Comparison of ENCODE assay signal across 24 cellular contexts in genomic region chr3:138461246-138461645, GRCh38. TPM values are rescaled to one million over a fixed set of nuclear protein-coding genes. Genes with fewer than 3 reads are reported as not detected.
DNase-seq lines count a peak whose midpoint lies in the region; ATAC-seq and TF ChIP-seq lines count a peak whose summit lies in the region.
"Had no signal": no experiment of that assay in that cellular context is flagged by ENCODE, and none has a peak within 500 bp of the region (broad histone marks: within the 10 kb centered on the region; RNA-seq: fewer than 3 reads in every experiment).

No MANE protein-coding gene starts in this region.

- H3K9me2 ChIP-seq in GM23248 (ENCODE audit: insufficient read depth), result no peaks in the 10 kb centered on the region
- H3K9me2 ChIP-seq in hepatocyte (replicated peaks; ENCODE audit: insufficient read depth), result no peaks in the 10 kb centered on the region

- H3K9ac ChIP-seq in GM23248, result no peak overlapping the region
- H3K9ac ChIP-seq: parathyroid adenoma had no signal

- H3K4me3 ChIP-seq in GM23248, result no peak overlapping the region
- H3K4me3 ChIP-seq in hepatocyte, result no peak overlapping the region
- H3K4me3 ChIP-seq in testis, result no peak overlapping the region
- no peak overlapping the region for H3K4me3 ChIP-seq in prostate gland
- H3K4me3 ChIP-seq: adrenal gland, cardiac muscle cell, thyroid gland had no signal

- H3K4me2 ChIP-seq in GM23248 (ENCODE audit: unreplicated experiment) (no peak overlapping the region), hepatocyte (no peak overlapping the region)

- H3K27ac ChIP-seq in GM23248 (no peak overlapping the region), hepatocyte (no peak overlapping the region), testis (no peak overlapping the region), prostate gland (no peak overlapping the region)
- H3K27ac ChIP-seq: adrenal gland, cardiac muscle cell, parathyroid adenoma, thyroid gland had no signal

- H4K20me1 ChIP-seq in GM23248 (ENCODE audit: insufficient read depth) (no peaks in the 10 kb centered on the region), hepatocyte (ENCODE audit: insufficient read depth, poor library complexity, severe bottlenecking) (no peaks in the 10 kb centered on the region)

- H2AFZ ChIP-seq in GM23248 (no peak overlapping the region), hepatocyte (no peak overlapping the region)
- H2AFZ ChIP-seq: parathyroid adenoma had no signal

- peak; percentile 78 for DNase-seq in GM23248
- peak; percentile 77 for DNase-seq in NCI-H226
- peak; percentile 3 for DNase-seq in hepatocyte (ENCODE audit: low spot score)
- DNase-seq in renal cortical epithelial cell (ENCODE audit: low read depth), result peak; percentile 56
- no peak for DNase-seq in testis
- DNase-seq in prostate gland (ENCODE audit: low spot score), result no peak
- DNase-seq: activated effector memory CD4-positive, alpha-beta T cell treated with Interleukin-2 at 50 U/mL for 16 hours; BE2C; dermis blood vessel endothelial cell; DND-41; Kasumi-1; kidney; mesendoderm; natural killer cell; NCI-H1105 treated with DMSO at 0.1 percent for 48 hours; NCI-H526; stimulated activated CD4-positive, alpha-beta T cell treated with anti-CD3 and anti-CD28 coated beads, Interleukin-1b, Interleukin-23, amount 100 ng/mL, for 48 hours; stimulated activated naive CD4-positive, alpha-beta T cell treated with Interleukin-2 at 50 U/mL for 16 hours had no signal

- H3K27me3 ChIP-seq in GM23248 (replicated peaks; ENCODE audit: insufficient read depth) (no peaks in the 10 kb centered on the region), hepatocyte (no peaks in the 10 kb centered on the region), testis (no peaks in the 10 kb centered on the region), prostate gland (replicated peaks; ENCODE audit: insufficient read depth) (no peaks in the 10 kb centered on the region)
- H3K27me3 ChIP-seq: BE2C, cardiac muscle cell, thyroid gland had no signal

- 45 to 64% methylated on average over 5 of the region's 5 CpGs for WGBS in GM23248 (ENCODE audit: low coverage in 1 of 2, low lambda C conversion rate in 2 of 2, missing lambda C conversion rate in 2 of 2), 2 experiments
- 71% methylated on average over 5 of the region's 5 CpGs for WGBS in hepatocyte (ENCODE audit: low lambda C conversion rate, missing lambda C conversion rate)
- WGBS in testis, 2 donors, result 71 to 74% methylated on average over 3 to 5 of the region's 5 CpGs
- 51% methylated on average over 5 of the region's 5 CpGs for WGBS in prostate gland

- no peak for ATAC-seq in HG03442 (IDR thresholded peaks at IDR 0.05; ENCODE audit: unreplicated experiment)
- ATAC-seq: natural killer cell had no signal

- H3K9me3 ChIP-seq in GM23248 (ENCODE audit: low read depth), result no peaks in the 10 kb centered on the region
- no peaks in the 10 kb centered on the region for H3K9me3 ChIP-seq in hepatocyte (ENCODE audit: low read depth)
- no peaks in the 10 kb centered on the region for H3K9me3 ChIP-seq in testis
- H3K9me3 ChIP-seq in prostate gland, result no peaks in the 10 kb centered on the region
- H3K9me3 ChIP-seq: adrenal gland, BE2C, Caco-2, thyroid gland had no signal

- TF ChIP-seq CTCF in hepatocyte (IDR thresholded peaks at IDR 0.05; ENCODE audit: poor library complexity), result no peak
- no peak for TF ChIP-seq CTCF in testis (IDR thresholded peaks at IDR 0.05)
- TF ChIP-seq CTCF in prostate gland (IDR thresholded peaks at IDR 0.05), result no peak

- peaks cover 8% of the 10 kb centered on the region; the same call in 1 of the 2 replicates for H3K4me1 ChIP-seq in GM23248 (ENCODE audit: insufficient read depth)
- no peaks in the 10 kb centered on the region for H3K4me1 ChIP-seq in hepatocyte (ENCODE audit: insufficient read depth)
- H3K4me1 ChIP-seq in testis, result no peaks in the 10 kb centered on the region
- H3K4me1 ChIP-seq in prostate gland (replicated peaks), result no peaks in the 10 kb centered on the region
- H3K4me1 ChIP-seq: adrenal gland, BE2C, Caco-2, parathyroid adenoma had no signal

- H3F3A ChIP-seq in GM23248 (ENCODE audit: insufficient read depth), result no peaks in the 10 kb centered on the region

- no peak for TF ChIP-seq POLR2A in testis (IDR thresholded peaks at IDR 0.05)
- TF ChIP-seq POLR2A in prostate gland (IDR thresholded peaks at IDR 0.05), result no peak

- in situ Hi-C loops in GM23248 (cut with MboI), result loop anchor here (25.0 kb wide), 1 partner anchor 451 kb away; no protein-coding TSS in a partner anchor

- intact Hi-C loops in testis (cut with DNase I; ENCODE audit: low total_unique reads), result no loop called here
- intact Hi-C loops in prostate gland (cut with DNase I), result no loop called here

- H3K36me3 ChIP-seq in GM23248 (ENCODE audit: low read depth) (no peaks in the 10 kb centered on the region), hepatocyte (replicated peaks; ENCODE audit: insufficient read depth, low read depth) (no peaks in the 10 kb centered on the region), testis (ENCODE audit: low read depth, missing control alignments) (no peaks in the 10 kb centered on the region), prostate gland (no peaks in the 10 kb centered on the region)
- H3K36me3 ChIP-seq: adrenal gland, BE2C, cardiac muscle cell, thyroid gland had no signal

- H3K79me2 ChIP-seq in GM23248 (ENCODE audit: insufficient read depth) (no peaks in the 10 kb centered on the region), hepatocyte (no peaks in the 10 kb centered on the region)
- H3K79me2 ChIP-seq: parathyroid adenoma had no signal

RNA-seq across cellular contexts. Expression of gene ESYT3, which starts 26.8 kb away (rescaled TPM):
- 0.63 and 1.3 TPM in 2 replicates for total RNA-seq in GM23248 (2014; rRNA removed; shearing (Covaris generic))
- 0.38 and 0.48 TPM in 2 replicates for polyA plus RNA-seq in GM23248 (2016; fragmentation: Nextera tagmentation; extraction: Ambion mirVana)
- 0.60 and 1.1 TPM in 2 replicates for total RNA-seq in hepatocyte
- polyA plus RNA-seq in hepatocyte, result 0.47 TPM in 1 of 2 replicates, not detected in the other
- total RNA-seq in renal cortical epithelial cell, result 1.2 and 2.3 TPM in 2 replicates
- 1 to 10 TPM; 5.2 to 5.4 TPM for total RNA-seq in testis
- polyA plus RNA-seq in testis (ENCODE audit: insufficient read depth, low read depth, low replicate concordance), result 1.2 TPM
- total RNA-seq in prostate gland, result 1 to 10 TPM; 1.1 to 3.2 TPM
- total RNA-seq: dermis blood vessel endothelial cell, natural killer cell had no signal

Comparison
In these comparisons a context has a peak if more than half of its experiments do, and no peak if none do; other contexts are left out.
1. DNase-seq: peak in GM23248 (single experiment), NCI-H226 (single experiment), hepatocyte (single experiment) and renal cortical epithelial cell (single experiment); none in testis (single experiment) and prostate gland (single experiment).